ENCODE assay signal across 14 cellular contexts in the genomic region with DNA sequence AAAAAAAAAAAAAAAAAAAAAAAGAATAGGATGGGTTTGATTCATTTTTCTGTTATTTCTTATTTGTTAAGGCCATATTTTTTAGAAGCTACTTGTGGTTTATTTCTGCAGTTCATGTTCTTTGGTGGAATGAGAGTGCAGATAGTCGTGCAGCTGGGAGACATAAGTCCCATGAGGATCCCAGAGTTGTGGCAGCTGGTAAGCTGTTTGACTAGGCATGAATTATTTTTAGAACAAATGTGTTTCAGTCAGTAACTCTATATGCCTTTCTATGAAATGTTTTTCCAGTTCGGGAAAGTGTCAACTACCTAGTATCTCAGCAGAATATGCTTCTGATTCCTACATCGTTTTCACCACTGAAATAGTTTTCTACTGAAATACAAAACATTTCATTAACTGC. TPM values are rescaled to one million over a fixed set of nuclear protein-coding genes. Genes with fewer than 3 reads are reported as not detected.
DNase-seq lines count a peak whose midpoint lies in the region; ATAC-seq and TF ChIP-seq lines count a peak whose summit lies in the region.
"Had no signal": no experiment of that assay in that cellular context is flagged by ENCODE, and none has a peak within 500 bp of the region (broad histone marks: within the 10 kb centered on the region; RNA-seq: fewer than 3 reads in every experiment).

No MANE protein-coding gene starts in this region.

- peaks cover 9% of the 10 kb centered on the region for H3K36me3 Mint-ChIP-seq in glutamatergic neuron (ENCODE audit: unreplicated experiment)
- H3K36me3 Mint-ChIP-seq in effector memory CD8-positive, alpha-beta T cell (ENCODE audit: insufficient read depth), result peaks cover 4% of the 10 kb centered on the region

- H3K27me3 ChIP-seq in BLaER1, result no peaks in the 10 kb centered on the region
- H3K27me3 ChIP-seq: brain microvascular endothelial cell had no signal

- DNase-seq in NCI-H1694 (lab: John Stamatoyannopoulos, UW) (peak; percentile 38), glutamatergic neuron (no peak), NCI-H446 (lab: John Stamatoyannopoulos, UW) (no peak)
- DNase-seq in stimulated activated naive CD8-positive, alpha-beta T cell treated with anti-CD3 and anti-CD28 coated beads, Interleukin-15, amount 100 ng/mL, for 72 hours, result no peak
- DNase-seq in effector memory CD8-positive, alpha-beta T cell, result no peak
- DNase-seq: brain microvascular endothelial cell; HCEC 1CT; naive B cell; NCI-H1048; stimulated activated CD4-positive, alpha-beta T cell treated with anti-CD3 and anti-CD28 coated beads, Interleukin-2, amount 100 ng/mL, for 48 hours had no signal

- no peak for TF ChIP-seq CTCF in glutamatergic neuron (IDR thresholded peaks at IDR 0.05; ENCODE audit: partially characterized antibody, unreplicated experiment)

- H3K4me1 ChIP-seq in BLaER1, result peaks cover 46% of the 10 kb centered on the region

- ATAC-seq in GM19043 (IDR thresholded peaks at IDR 0.05; ENCODE audit: low read depth, unreplicated experiment), result peak; percentile 35
- ATAC-seq in stimulated activated naive CD8-positive, alpha-beta T cell treated with anti-CD3 and anti-CD28 coated beads, Interleukin-15, amount 100 ng/mL, for 72 hours, result no peak
- no peak for ATAC-seq in HG03442 (IDR thresholded peaks at IDR 0.05; ENCODE audit: unreplicated experiment)
- no peak for ATAC-seq in effector memory CD8-positive, alpha-beta T cell (replicated peaks)

- H3K4me3 Mint-ChIP-seq in glutamatergic neuron (ENCODE audit: unreplicated experiment), result peak overlapping the region; percentile 71
- H3K4me3 Mint-ChIP-seq in stimulated activated naive CD8-positive, alpha-beta T cell treated with anti-CD3 and anti-CD28 coated beads, Interleukin-15, amount 100 ng/mL, for 72 hours, result no peak overlapping the region
- no peak overlapping the region for H3K4me3 Mint-ChIP-seq in effector memory CD8-positive, alpha-beta T cell
- H3K4me3 Mint-ChIP-seq: naive B cell had no signal

- H3K4me1 Mint-ChIP-seq in glutamatergic neuron (ENCODE audit: low read depth, unreplicated experiment), result peaks cover 3% of the 10 kb centered on the region
- peaks cover 7% of the 10 kb centered on the region for H3K4me1 Mint-ChIP-seq in stimulated activated naive CD8-positive, alpha-beta T cell treated with anti-CD3 and anti-CD28 coated beads, Interleukin-15, amount 100 ng/mL, for 72 hours
- H3K4me1 Mint-ChIP-seq in effector memory CD8-positive, alpha-beta T cell (ENCODE audit: low read depth in 2 of 2), result peaks cover 2 to 9% of the 10 kb centered on the region in 2 donors

- H3K36me3 ChIP-seq in BLaER1, result peaks cover 16% of the 10 kb centered on the region

- peak overlapping the region; percentile 62 for H3K27ac Mint-ChIP-seq in glutamatergic neuron (ENCODE audit: unreplicated experiment)
- no peak overlapping the region for H3K27ac Mint-ChIP-seq in stimulated activated naive CD8-positive, alpha-beta T cell treated with anti-CD3 and anti-CD28 coated beads, Interleukin-15, amount 100 ng/mL, for 72 hours
- no peak overlapping the region for H3K27ac Mint-ChIP-seq in effector memory CD8-positive, alpha-beta T cell

- no peaks in the 10 kb centered on the region for H4K20me1 ChIP-seq in BLaER1

- H3K27me3 Mint-ChIP-seq in glutamatergic neuron (ENCODE audit: unreplicated experiment), result peaks cover 7% of the 10 kb centered on the region
- no peaks in the 10 kb centered on the region for H3K27me3 Mint-ChIP-seq in stimulated activated naive CD8-positive, alpha-beta T cell treated with anti-CD3 and anti-CD28 coated beads, Interleukin-15, amount 100 ng/mL, for 72 hours
- H3K27me3 Mint-ChIP-seq in effector memory CD8-positive, alpha-beta T cell, result peaks cover 0 to 8% of the 10 kb centered on the region in 2 donors
- H3K27me3 Mint-ChIP-seq: naive B cell had no signal

- peak overlapping the region; percentile 58; the same call in 1 of the 2 replicates for H3K4me3 ChIP-seq in BLaER1

- no peaks in the 10 kb centered on the region; the same call in 1 of the 2 replicates for H3K9me3 ChIP-seq in BLaER1

- peak overlapping the region; percentile 80 for H3K4me2 ChIP-seq in BLaER1

- peaks cover 2% of the 10 kb centered on the region for H3K9me3 Mint-ChIP-seq in glutamatergic neuron (ENCODE audit: unreplicated experiment)
- H3K9me3 Mint-ChIP-seq in stimulated activated naive CD8-positive, alpha-beta T cell treated with anti-CD3 and anti-CD28 coated beads, Interleukin-15, amount 100 ng/mL, for 72 hours, result no peaks in the 10 kb centered on the region
- no peaks in the 10 kb centered on the region for H3K9me3 Mint-ChIP-seq in effector memory CD8-positive, alpha-beta T cell
- H3K9me3 Mint-ChIP-seq: naive B cell had no signal

- peak overlapping the region; percentile 86 for H3K27ac ChIP-seq in BLaER1
- H3K27ac ChIP-seq: brain microvascular endothelial cell, VCaP had no signal

- H3K9ac ChIP-seq in BLaER1, result peak overlapping the region; percentile 70

RNA-seq across cellular contexts. Expression of a gene that starts 5.0 kb away (rescaled TPM):
- total RNA-seq in glutamatergic neuron (ENCODE audit: unreplicated experiment), result 2.8 TPM

RNA-seq across cellular contexts. Expression of a gene that starts 11.5 kb away (rescaled TPM):
- 28.0 TPM for total RNA-seq in glutamatergic neuron (ENCODE audit: unreplicated experiment)
